20 cellular contexts compared by ENCODE assay signal in genomic region chr18:64245461-64245860, GRCh38.
"Had no signal": no experiment of that assay in that cellular context is flagged by ENCODE, and none has a peak within 500 bp of the region (broad histone marks: within the 10 kb centered on the region; RNA-seq: fewer than 3 reads in every experiment).

No MANE protein-coding gene starts in this region.

- H3K27me3 ChIP-seq: colonic mucosa, esophagus squamous epithelium, gastroesophageal sphincter, hepatocyte, neutrophil, tibial artery, upper lobe of right lung, vagina had no signal

- H3K27ac Mint-ChIP-seq: naive thymus-derived CD4-positive, alpha-beta T cell had no signal

- H3K4me3 ChIP-seq: colonic mucosa, esophagus squamous epithelium, gastroesophageal sphincter, hepatocyte, psoas muscle, tibial artery, upper lobe of right lung, vagina had no signal

- H3K9me3 ChIP-seq: colonic mucosa, esophagus squamous epithelium, gastroesophageal sphincter, neutrophil, psoas muscle, tibial artery, upper lobe of right lung, vagina had no signal

- H3K4me1 ChIP-seq: colonic mucosa, esophagus squamous epithelium, gastroesophageal sphincter, psoas muscle, upper lobe of right lung, vagina had no signal

- H3K4me2 ChIP-seq: hepatocyte had no signal

- H3K79me2 ChIP-seq: hepatocyte had no signal

- H3K4me1 Mint-ChIP-seq: naive thymus-derived CD4-positive, alpha-beta T cell had no signal

- H2AFZ ChIP-seq: hepatocyte had no signal

- H3K36me3 ChIP-seq: colonic mucosa, esophagus squamous epithelium, gastroesophageal sphincter, neutrophil, tibial artery, upper lobe of right lung, vagina had no signal

- H3K4me3 Mint-ChIP-seq: naive thymus-derived CD4-positive, alpha-beta T cell had no signal

- ATAC-seq: gastroesophageal sphincter; left colon; naive thymus-derived CD4-positive, alpha-beta T cell; psoas muscle; upper lobe of right lung had no signal

- DNase-seq: colonic mucosa; dermis blood vessel endothelial cell; esophagus squamous epithelium; foreskin fibroblast; glutamatergic neuron; kidney; left colon; mammary epithelial cell; naive thymus-derived CD4-positive, alpha-beta T cell; psoas muscle; small intestine; stimulated activated CD4-positive, alpha-beta T cell treated with anti-CD3 and anti-CD28 coated beads, Interleukin-12 subunit alpha, Interleukin-12 subunit beta, amount 100 ng/mL, for 4 hours; stimulated activated CD4-positive, alpha-beta T cell treated with anti-CD3 and anti-CD28 coated beads, Interleukin-2, amount 100 ng/mL, for 48 hours; stimulated activated naive CD4-positive, alpha-beta T cell treated with Interleukin-2 at 50 U/mL for 16 hours; tibial artery; upper lobe of right lung had no signal

- H3K27ac ChIP-seq: colonic mucosa, esophagus squamous epithelium, gastroesophageal sphincter, hepatocyte, neutrophil, psoas muscle, tibial artery, upper lobe of right lung, vagina had no signal

- H3K36me3 Mint-ChIP-seq: naive thymus-derived CD4-positive, alpha-beta T cell had no signal
